In genomic region chr3:112984485-112984884, GRCh38 we compare ENCODE assay signal across 10 cellular contexts. TPM values are rescaled to one million over a fixed set of nuclear protein-coding genes. Genes with fewer than 3 reads are reported as not detected.
DNase-seq lines count a peak whose midpoint lies in the region; ATAC-seq, FAIRE-seq and TF ChIP-seq lines count a peak whose summit lies in the region.
"Had no signal": no experiment of that assay in that cellular context is flagged by ENCODE, and none has a peak within 500 bp of the region (broad histone marks: within the 10 kb centered on the region; RNA-seq: fewer than 3 reads in every experiment).

No MANE protein-coding gene starts in this region.

- no peaks in the 10 kb centered on the region for H3K36me3 ChIP-seq in endothelial cell of umbilical vein (ENCODE audit: control insufficient read depth in 2 of 2, extremely low read depth in 1 of 2, insufficient read depth in 2 of 2, low read length in 2 of 2)
- no peaks in the 10 kb centered on the region for H3K36me3 ChIP-seq in endodermal cell (ENCODE audit: control insufficient read depth, insufficient read depth, low read length)

- H3K4me1 ChIP-seq in endothelial cell of umbilical vein (ENCODE audit: control insufficient read depth, extremely low read depth, insufficient read depth, low read length) (no peaks in the 10 kb centered on the region), endodermal cell (ENCODE audit: control insufficient read depth, insufficient read depth, low read length) (no peaks in the 10 kb centered on the region)

- no peak overlapping the region for H3K27ac Mint-ChIP-seq in endodermal cell

- no peaks in the 10 kb centered on the region for H3K4me1 Mint-ChIP-seq in endodermal cell

- intact Hi-C loops in endothelial cell of umbilical vein (cut with micrococcal nuclease): no loop called here

- H3K27ac ChIP-seq in endothelial cell of umbilical vein (ENCODE audit: insufficient read depth, low read depth, low read length) (no peak overlapping the region), endodermal cell (ENCODE audit: low read depth, low read length) (no peak overlapping the region)

- DNase-seq in stimulated activated CD8-positive, alpha-beta memory T cell treated with anti-CD3 and anti-CD28 coated beads, Interleukin-12 subunit alpha, Interleukin-12 subunit beta, amount 100 ng/mL, for 1 hour (ENCODE audit: low read depth): peak; percentile 38
- DNase-seq in stimulated activated CD8-positive, alpha-beta memory T cell treated with anti-CD3 and anti-CD28 coated beads, Interleukin-4, amount 100 ng/mL, for 48 hours: no peak
- DNase-seq in NCI-H774 (lab: John Stamatoyannopoulos, UW) (peak; percentile 1), endothelial cell of umbilical vein (ENCODE audit: low read depth, low spot score) (peak; percentile 57), endodermal cell (no peak), GM19240 (ENCODE audit: insufficient read length, low spot score) (no peak)

- POLR2A ChIA-PET in endothelial cell of umbilical vein (lab: Charles Lee): no interaction called here

- H3K9me3 Mint-ChIP-seq in endodermal cell: no peaks in the 10 kb centered on the region

- H3K4me3 Mint-ChIP-seq in endodermal cell: no peak overlapping the region

- FAIRE-seq in endothelial cell of umbilical vein (lab: Jason Lieb, UNC): no peak

- ATAC-seq in GM19455 (IDR thresholded peaks at IDR 0.05; ENCODE audit: unreplicated experiment) (no peak), HG02759 (IDR thresholded peaks at IDR 0.05; ENCODE audit: unreplicated experiment) (no peak)

- H3K9me3 ChIP-seq in endothelial cell of umbilical vein (replicated peaks; ENCODE audit: control insufficient read depth, insufficient read depth, low read length): no peaks in the 10 kb centered on the region
- H3K9me3 ChIP-seq in endodermal cell (ENCODE audit: control insufficient read depth, low read length): no peaks in the 10 kb centered on the region

- no TSS peak for BruUV-seq in endothelial cell of umbilical vein (replicated peaks; lab: Mats Ljungman, UMichigan)

- TF ChIP-seq CTCF in endothelial cell of umbilical vein (IDR thresholded peaks at IDR 0.05; ENCODE audit: extremely low read depth in 1 of 2, insufficient read depth in 1 of 2, low read depth in 1 of 2, low read length in 2 of 2): no peak
- no peak for TF ChIP-seq CTCF in endodermal cell (conservative IDR thresholded peaks at IDR 0.05)

- 98 to 100% methylated on average over 2 of the region's 2 CpGs for WGBS in endodermal cell (ENCODE audit: insufficient coverage in 1 of 2, insufficient read length in 1 of 2), 2 experiments

- peaks cover 3 to 10% of the 10 kb centered on the region in 2 experiments for H3K27me3 ChIP-seq in endothelial cell of umbilical vein (ENCODE audit: control insufficient read depth in 2 of 2, insufficient read depth in 2 of 2, low read length in 2 of 2)
- no peaks in the 10 kb centered on the region for H3K27me3 ChIP-seq in endodermal cell (ENCODE audit: control insufficient read depth, insufficient read depth, low read length, poor library complexity, severe bottlenecking)

- peaks cover 9% of the 10 kb centered on the region for H3K27me3 Mint-ChIP-seq in endodermal cell (ENCODE audit: insufficient read depth)

- no peaks in the 10 kb centered on the region for H4K20me1 ChIP-seq in endothelial cell of umbilical vein (replicated peaks; ENCODE audit: control insufficient read depth, extremely low read depth, insufficient read depth, low read length)

- no peaks in the 10 kb centered on the region for H3K36me3 Mint-ChIP-seq in endodermal cell (ENCODE audit: low read depth)

- H3K4me3 ChIP-seq in endothelial cell of umbilical vein (replicated peaks in 1 of 3; ENCODE audit: insufficient read depth in 1 of 3, low read depth in 1 of 3, low read length in 3 of 3): no peak overlapping the region
- no peak overlapping the region for H3K4me3 ChIP-seq in endodermal cell (ENCODE audit: low read length)

- CTCF ChIA-PET in endothelial cell of umbilical vein (lab: Charles Lee): no interaction called here

- no peak overlapping the region for H3K4me2 ChIP-seq in endothelial cell of umbilical vein (ENCODE audit: insufficient read depth, low read length)

- H3K9ac ChIP-seq in endothelial cell of umbilical vein (replicated peaks; ENCODE audit: extremely low read depth, insufficient read depth, low read length): no peak overlapping the region
- H3K9ac ChIP-seq in endodermal cell (ENCODE audit: extremely low read depth, low read length, poor library complexity, severe bottlenecking): no peak overlapping the region

- no peaks in the 10 kb centered on the region for H3K9me1 ChIP-seq in endothelial cell of umbilical vein (replicated peaks; ENCODE audit: control insufficient read depth, extremely low read depth, insufficient read depth, low read length)

- H3K79me2 ChIP-seq in endothelial cell of umbilical vein (ENCODE audit: control insufficient read depth, insufficient read depth, low read length): no peaks in the 10 kb centered on the region

- dilution Hi-C loops in endothelial cell of umbilical vein (cut with MboI; ENCODE audit: extremely low pct_ligation_motif_present, low sequenced_read_pairs): no loop called here

- H2AFZ ChIP-seq in endothelial cell of umbilical vein (ENCODE audit: low read depth, low read length): no peak overlapping the region

- TF ChIP-seq POLR2A in endothelial cell of umbilical vein (IDR thresholded peaks at IDR 0.05; ENCODE audit: low read depth, low read length): no peak

TF ChIP-seq in endothelial cell of umbilical vein, 7 proteins besides CTCF, POLR2A, EP300 and RAD21:
- TF ChIP-seq GATA2 (IDR thresholded peaks at IDR 0.05; ENCODE audit: insufficient read depth, insufficient read length, low read depth, low read length) (no peak), EZH2 (IDR thresholded peaks at IDR 0.05; ENCODE audit: borderline replicate concordance, low read depth, low read length, severe bottlenecking) (no peak), JUN (IDR thresholded peaks at IDR 0.05; ENCODE audit: borderline replicate concordance, insufficient read depth, insufficient read length, low read depth) (no peak), MYC (IDR thresholded peaks at IDR 0.05; ENCODE audit: low read depth, low read length) (no peak), MAX (IDR thresholded peaks at IDR 0.05; ENCODE audit: insufficient read depth, insufficient read length) (no peak), FOS (IDR thresholded peaks at IDR 0.05; ENCODE audit: borderline replicate concordance, insufficient read depth, low read length) (no peak), POLR2AphosphoS5 (IDR thresholded peaks at IDR 0.05; ENCODE audit: insufficient read depth, low read depth, low read length) (no peak)
TF ChIP-seq in endothelial cell of umbilical vein: peak in this region for 0.

RNA-seq across cellular contexts. Expression of gene GTPBP8, which starts 6.3 kb away (rescaled TPM):
- 13.7 and 15.4 TPM in 2 replicates for total RNA-seq in endothelial cell of umbilical vein
- polyA plus RNA-seq in endothelial cell of umbilical vein: 20.2 and 23.6 TPM in 2 replicates
- polyA plus RNA-seq in endothelial cell of umbilical vein (2011; cell fraction: cytosol; rRNA removed): 15.5 and 20.2 TPM in 2 replicates
- polyA plus RNA-seq in endothelial cell of umbilical vein (2011; cell fraction: nucleus; rRNA removed): 11.7 and 13.3 TPM in 2 replicates
- 10.7 and 18.4 TPM in 2 replicates for polyA plus RNA-seq in endothelial cell of umbilical vein (2012)
- 9.6 and 14.3 TPM in 2 replicates for polyA minus RNA-seq in endothelial cell of umbilical vein
- polyA minus RNA-seq in endothelial cell of umbilical vein (2011; cell fraction: cytosol; rRNA and poly(A)+ RNA removed): 22.9 TPM
- polyA minus RNA-seq in endothelial cell of umbilical vein (2011; cell fraction: nucleus; rRNA and poly(A)+ RNA removed): 15.3 and 18.8 TPM in 2 replicates
- total RNA-seq in endodermal cell: 10 to 100 TPM; 23.9 to 35.5 TPM
- 28.6 TPM for polyA plus RNA-seq in endodermal cell (2013, experiment 1 of 2)
- polyA plus RNA-seq in endodermal cell (2013, experiment 2 of 2): 27.7 TPM

RNA-seq across cellular contexts. Expression of gene CD200R1, which starts 9.6 kb away (rescaled TPM):
- total RNA-seq in endothelial cell of umbilical vein (not detected in 2 replicates), endodermal cell (1 to 10 TPM in 1 of 2 donors, not detected in 1; 1.1 TPM)
- not detected in 2 replicates for polyA plus RNA-seq in endothelial cell of umbilical vein
- not detected in 2 replicates for polyA plus RNA-seq in endothelial cell of umbilical vein (2011; cell fraction: cytosol; rRNA removed)
- polyA plus RNA-seq in endothelial cell of umbilical vein (2011; cell fraction: nucleus; rRNA removed): 0.14 TPM in 1 of 2 replicates, not detected in the other
- not detected in 2 replicates for polyA plus RNA-seq in endothelial cell of umbilical vein (2012)
- polyA minus RNA-seq in endothelial cell of umbilical vein: not detected in 2 replicates
- not detected for polyA minus RNA-seq in endothelial cell of umbilical vein (2011; cell fraction: cytosol; rRNA and poly(A)+ RNA removed)
- polyA minus RNA-seq in endothelial cell of umbilical vein (2011; cell fraction: nucleus; rRNA and poly(A)+ RNA removed): not detected in 2 replicates
- polyA plus RNA-seq in endodermal cell (2013, experiment 1 of 2): 0.11 TPM
- not detected for polyA plus RNA-seq in endodermal cell (2013, experiment 2 of 2)
- total RNA-seq: Daoy, NCI-H460 had no signal

Comparison
In these comparisons a context has a peak if more than half of its experiments do, and no peak if none do; other contexts are left out.
1. DNase-seq: peak in stimulated activated CD8-positive, alpha-beta memory T cell treated with anti-CD3 and anti-CD28 coated beads, Interleukin-12 subunit alpha, Interleukin-12 subunit beta, amount 100 ng/mL, for 1 hour (single experiment), NCI-H774 (single experiment) and endothelial cell of umbilical vein (single experiment); none in stimulated activated CD8-positive, alpha-beta memory T cell treated with anti-CD3 and anti-CD28 coated beads, Interleukin-4, amount 100 ng/mL, for 48 hours (single experiment), endodermal cell (single experiment) and GM19240 (single experiment).